In genomic region chr17:42913981-42914617, GRCh38 we compare ENCODE assay signal across 25 cellular contexts. TPM values are rescaled to one million over a fixed set of nuclear protein-coding genes. Genes with fewer than 3 reads are reported as not detected.
"Had no signal": no experiment of that assay in that cellular context is flagged by ENCODE, and none has a peak within 500 bp of the region (broad histone marks: within the 10 kb centered on the region; RNA-seq: fewer than 3 reads in every experiment).

No MANE protein-coding gene starts in this region.

- ATAC-seq: activated naive CD4-positive, alpha-beta T cell treated with anti-CD3 and anti-CD28 coated beads, Interleukin-2, amount 50 U/mL, for 72 hours; activated naive CD8-positive, alpha-beta T cell treated with anti-CD3 and anti-CD28 coated beads, Interleukin-2, amount 50 U/mL, for 24 hours; activated T-cell treated with anti-CD3 and anti-CD28 coated beads, Interleukin-2, amount 50 U/mL, for 4 hours; PC-3; T-cell had no signal

- H3K27ac ChIP-seq: KMS-11, SK-N-MC had no signal

- DNase-seq: activated B cell treated with CpG ODN at 0.5 μM for 24 hours; activated CD4-positive, alpha-beta memory T cell treated with anti-CD3 and anti-CD28 coated beads for 36 hours; activated CD4-positive, alpha-beta T cell treated with anti-CD3 and anti-CD28 coated beads for 1 hour; activated CD4-positive, alpha-beta T cell treated with anti-CD3 and anti-CD28 coated beads, Interleukin-2, amount 10 ng/mL, durations not matched to agents 24 days and 14 days; activated CD8-positive, alpha-beta memory T cell treated with anti-CD3 and anti-CD28 coated beads for 24 hours; activated effector memory CD4-positive, alpha-beta T cell treated with anti-CD3 and anti-CD28 coated beads, Interleukin-2, amount 50 U/mL, for 16 hours; activated naive CD4-positive, alpha-beta T cell treated with Interleukin-2 at 50 U/mL for 16 hours; activated naive CD8-positive, alpha-beta T cell treated with anti-CD3 and anti-CD28 coated beads, Interleukin-2, amount 50 U/mL, for 24 hours; activated T-cell treated with anti-CD3 and anti-CD28 coated beads, Interleukin-2, amount 50 U/mL, for 4 hours; amygdala; NCI-H146; NCI-H187 treated with DMSO at 0.1 percent for 48 hours; NCI-H2081 treated with DMSO at 0.1 percent for 48 hours; NCI-H446; NCI-H524; T-cell; T-helper 2 cell; T1000 had no signal

- H3K4me3 ChIP-seq: SK-N-MC had no signal

- FAIRE-seq: astrocyte, TTC549 had no signal

RNA-seq across cellular contexts. Expression of gene G6PC1, which starts 13.5 kb away (rescaled TPM):
- total RNA-seq: activated B cell treated with CpG ODN at 0.5 μM for 24 hours; activated CD4-positive, alpha-beta memory T cell treated with anti-CD3 and anti-CD28 coated beads for 36 hours; activated CD4-positive, alpha-beta T cell treated with anti-CD3 and anti-CD28 coated beads, Interleukin-2, amount 10 ng/mL, durations not matched to agents 24 days and 14 days; activated naive CD4-positive, alpha-beta T cell treated with anti-CD3 and anti-CD28 coated beads, Interleukin-2, amount 50 U/mL, for 72 hours; astrocyte; PC-3; RPMI7951 had no signal
